Comparison of ENCODE assay signal across 18 cellular contexts in genomic region chr18:63701952-63702351, GRCh38. TPM values are rescaled to one million over a fixed set of nuclear protein-coding genes. Genes with fewer than 3 reads are reported as not detected.
DNase-seq lines count a peak whose midpoint lies in the region; TF ChIP-seq lines count a peak whose summit lies in the region.
"Had no signal": no experiment of that assay in that cellular context is flagged by ENCODE, and none has a peak within 500 bp of the region (broad histone marks: within the 10 kb centered on the region; RNA-seq: fewer than 3 reads in every experiment).

No MANE protein-coding gene starts in this region.

- peak overlapping the region; percentile 17 for H3K27ac Mint-ChIP-seq in endothelial cell (ENCODE audit: unreplicated experiment)
- H3K27ac Mint-ChIP-seq: CD14-positive monocyte; CD4-positive, alpha-beta memory T cell; H9 had no signal

- H3K36me3 ChIP-seq in adrenal gland (replicated peaks in 1 of 2), result no peaks in the 10 kb centered on the region
- H3K36me3 ChIP-seq: BLaER1 had no signal

- H3K9me3 ChIP-seq in adrenal gland (replicated peaks in 1 of 3), result no peaks in the 10 kb centered on the region
- H3K9me3 ChIP-seq: A549, BLaER1 had no signal

- peaks cover 13% of the 10 kb centered on the region for H3K4me1 Mint-ChIP-seq in endothelial cell (ENCODE audit: unreplicated experiment)
- H3K4me1 Mint-ChIP-seq: CD14-positive monocyte; CD4-positive, alpha-beta memory T cell; H9 had no signal

- 56 to 70% (median 68%) methylated on average over 5 of the region's 5 CpGs for WGBS in adrenal gland, 4 donors

- H3K9me3 Mint-ChIP-seq in endothelial cell (ENCODE audit: unreplicated experiment), result no peaks in the 10 kb centered on the region
- H3K9me3 Mint-ChIP-seq: CD4-positive, alpha-beta memory T cell; H9 had no signal

- in situ Hi-C loops in ACHN (cut with HindIII; ENCODE audit: low pct_ligation_motif_present, low pct_unique_long_range_greater_than_20kb, low sequenced_read_pairs) (no loop called here), KBM-7 (cut with MboI; ENCODE audit: low pct_unique_long_range_greater_than_20kb, low sequenced_read_pairs) (no loop called here)

- no peak overlapping the region for H3K4me3 ChIP-seq in adrenal gland
- H3K4me3 ChIP-seq: A549, BLaER1, GM12878 had no signal

- intact Hi-C loops in adrenal gland (cut with DNase I), result no loop called here

- no peak overlapping the region for H3K27ac ChIP-seq in adrenal gland
- H3K27ac ChIP-seq: A549, BLaER1 had no signal

- H3K27me3 Mint-ChIP-seq in endothelial cell (ENCODE audit: unreplicated experiment), result peaks cover 2% of the 10 kb centered on the region

- no peak for TF ChIP-seq CTCF in endothelial cell (IDR thresholded peaks at IDR 0.05; ENCODE audit: unreplicated experiment)
- no peak for TF ChIP-seq CTCF in adrenal gland (IDR thresholded peaks at IDR 0.05)

- H3K36me3 Mint-ChIP-seq in endothelial cell (ENCODE audit: low read depth, unreplicated experiment), result no peaks in the 10 kb centered on the region
- H3K36me3 Mint-ChIP-seq: CD14-positive monocyte; CD4-positive, alpha-beta memory T cell had no signal

- no peak overlapping the region for H3K4me3 Mint-ChIP-seq in endothelial cell (ENCODE audit: unreplicated experiment)
- H3K4me3 Mint-ChIP-seq: CD14-positive monocyte; CD4-positive, alpha-beta memory T cell; H9 had no signal

- H3K27me3 ChIP-seq in adrenal gland, result no peaks in the 10 kb centered on the region
- H3K27me3 ChIP-seq: BLaER1 had no signal

- H3K4me1 ChIP-seq in adrenal gland (replicated peaks in 1 of 2), result no peaks in the 10 kb centered on the region
- H3K4me1 ChIP-seq: A549, BLaER1 had no signal

- TF ChIP-seq POLR2A in adrenal gland (IDR thresholded peaks at IDR 0.05), result no peak

- peak; percentile 33 for DNase-seq in EH (ENCODE audit: low read depth)
- peak; percentile 51 for DNase-seq in M059J (ENCODE audit: low read depth)
- no peak for DNase-seq in endothelial cell (ENCODE audit: low spot score)
- no peak for DNase-seq in ACHN
- DNase-seq in KBM-7, result no peak
- DNase-seq in adrenal gland, result no peak
- DNase-seq: Calu3; CD4-positive, alpha-beta memory T cell; DMS79 treated with DMSO at 0.1 percent for 48 hours; EL; H9 had no signal

RNA-seq across cellular contexts. Expression of gene SERPINB11, which starts 0.8 kb away (rescaled TPM):
- total RNA-seq in M059J (2014; rRNA removed; shearing (Covaris generic)), result not detected in 2 replicates
- total RNA-seq in endothelial cell (ENCODE audit: unreplicated experiment), result not detected
- total RNA-seq in adrenal gland, result not detected
- polyA plus RNA-seq in adrenal gland, result under 1 TPM in 1 of 3 donors, not detected in 2; 0.07 TPM
- total RNA-seq: Calu3; CD4-positive, alpha-beta memory T cell; G401; GM12878; H1; H9 had no signal
- polyA plus RNA-seq: AG04450; CD14-positive monocyte; CD4-positive, alpha-beta memory T cell; GM12878; H1 had no signal

RNA-seq across cellular contexts. Expression of gene SERPINB3, which starts 40.3 kb away (rescaled TPM):
- total RNA-seq in M059J (2014; rRNA removed; shearing (Covaris generic)), result not detected in 2 replicates
- not detected for total RNA-seq in endothelial cell (ENCODE audit: unreplicated experiment)
- total RNA-seq in adrenal gland, result not detected
- under 1 TPM in 1 of 3 donors, not detected in 2; 0.34 TPM for polyA plus RNA-seq in adrenal gland
- total RNA-seq: CD4-positive, alpha-beta memory T cell; G401; GM12878 had no signal
- polyA plus RNA-seq: AG04450; CD14-positive monocyte; CD4-positive, alpha-beta memory T cell; GM12878 had no signal

RNA-seq across cellular contexts. Expression of gene SERPINB4, which starts 57.9 kb away (rescaled TPM):
- total RNA-seq in M059J (2014; rRNA removed; shearing (Covaris generic)), result 0.05 TPM in 1 of 2 replicates, not detected in the other
- total RNA-seq in endothelial cell (ENCODE audit: unreplicated experiment) (0.41 TPM), adrenal gland (not detected)
- polyA plus RNA-seq in adrenal gland, result not detected
- total RNA-seq: Calu3; CD4-positive, alpha-beta memory T cell; G401; GM12878 had no signal
- polyA plus RNA-seq: AG04450; CD14-positive monocyte; CD4-positive, alpha-beta memory T cell; GM12878 had no signal

Comparison
In these comparisons a context has a peak if more than half of its experiments do, and no peak if none do; other contexts are left out.
1. DNase-seq: peak in EH (single experiment) and M059J (single experiment); none in endothelial cell (single experiment), ACHN (single experiment), KBM-7 (single experiment) and adrenal gland (0 of 7).